Comparison of ENCODE assay signal across 8 cellular contexts in genomic region chr3:45553469-45553974, GRCh38. TPM values are rescaled to one million over a fixed set of nuclear protein-coding genes. Genes with fewer than 3 reads are reported as not detected.
DNase-seq lines count a peak whose midpoint lies in the region; ATAC-seq, FAIRE-seq and TF ChIP-seq lines count a peak whose summit lies in the region.

No MANE protein-coding gene starts in this region.

- no peaks in the 10 kb centered on the region; the same call in 1 of the 2 replicates for H3K36me3 ChIP-seq in Loucy (ENCODE audit: insufficient read depth, low read length)

- peaks cover 37% of the 10 kb centered on the region for H3K4me1 ChIP-seq in Loucy (ENCODE audit: insufficient read depth, low read length, poor library complexity, severe bottlenecking)

- H3K9ac ChIP-seq in Loucy (ENCODE audit: low read depth, low read length, poor library complexity, severe bottlenecking) = no peak overlapping the region

- no peaks in the 10 kb centered on the region for H3F3A ChIP-seq in Loucy (ENCODE audit: low read depth)

- no peaks in the 10 kb centered on the region for H4K20me1 ChIP-seq in Loucy (ENCODE audit: insufficient read depth, low read length, poor library complexity, severe bottlenecking)

- no peaks in the 10 kb centered on the region for H3K9me2 ChIP-seq in Loucy (replicated peaks; ENCODE audit: low read depth, low read length)

- peak; percentile 50 for ATAC-seq in left colon
- ATAC-seq in activated T-cell treated with anti-CD3 and anti-CD28 coated beads, Interleukin-2, amount 50 U/mL, for 4 hours = no peak
- ATAC-seq in HG03095 (IDR thresholded peaks at IDR 0.05; ENCODE audit: unreplicated experiment) = no peak

- no peaks in the 10 kb centered on the region for H3K27me3 ChIP-seq in Loucy (ENCODE audit: insufficient read depth, low read length, poor library complexity, severe bottlenecking)

- peak overlapping the region; percentile 0 for H3K4me2 ChIP-seq in Loucy (ENCODE audit: low read depth, low read length, poor library complexity, severe bottlenecking)

- H3K4me1 Mint-ChIP-seq in activated T-cell treated with anti-CD3 and anti-CD28 coated beads, Interleukin-2, amount 50 U/mL, for 4 hours (ENCODE audit: low read depth) = peaks cover 4% of the 10 kb centered on the region

- H3K4me3 Mint-ChIP-seq in activated T-cell treated with anti-CD3 and anti-CD28 coated beads, Interleukin-2, amount 50 U/mL, for 4 hours = no peak overlapping the region

- no peaks in the 10 kb centered on the region for H3K79me2 ChIP-seq in Loucy (ENCODE audit: insufficient read depth, low read length)

- intact Hi-C loops in left colon (cut with DNase I, micrococcal nuclease) = no loop called here

- TF ChIP-seq POLR2A in GM12891 (IDR thresholded peaks at IDR 0.05; ENCODE audit: low read depth, low read length) = no peak

- peak; percentile 74 for FAIRE-seq in GM12891 (lab: Jason Lieb, UNC)

- no peak overlapping the region for H2AFZ ChIP-seq in Loucy (ENCODE audit: low read length)

- no peak for TF ChIP-seq CTCF in Loucy (conservative IDR thresholded peaks at IDR 0.05; ENCODE audit: low read length)

- H3K9me3 Mint-ChIP-seq in activated T-cell treated with anti-CD3 and anti-CD28 coated beads, Interleukin-2, amount 50 U/mL, for 4 hours = no peaks in the 10 kb centered on the region

- H3K27me3 Mint-ChIP-seq in activated T-cell treated with anti-CD3 and anti-CD28 coated beads, Interleukin-2, amount 50 U/mL, for 4 hours (ENCODE audit: low read depth) = no peaks in the 10 kb centered on the region

- no peaks in the 10 kb centered on the region for H3K36me3 Mint-ChIP-seq in activated T-cell treated with anti-CD3 and anti-CD28 coated beads, Interleukin-2, amount 50 U/mL, for 4 hours (ENCODE audit: insufficient read depth)

- no peak overlapping the region for H3K4me3 ChIP-seq in Loucy (ENCODE audit: low read length, poor library complexity, severe bottlenecking)

- DNase-seq in GM12891 (ENCODE audit: insufficient read length, low spot score) (peak; percentile 41), amniotic epithelial cell (ENCODE audit: low read depth) (peak; percentile 16), left colon (peak; percentile 41 to 59), HuH-7 (ENCODE audit: low spot score) (no peak)
- DNase-seq in activated T-cell treated with anti-CD3 and anti-CD28 coated beads, Interleukin-2, amount 50 U/mL, for 4 hours = no peak
- DNase-seq in activated naive CD4-positive, alpha-beta T cell (lab: John Stamatoyannopoulos, UW) = no peak

- no peaks in the 10 kb centered on the region for H3K9me3 ChIP-seq in Loucy (ENCODE audit: insufficient read depth, low read depth, low read length)

TF ChIP-seq in GM12891, 5 proteins besides CTCF, POLR2A, EP300 and RAD21:
- TF ChIP-seq POLR2AphosphoS5 (IDR thresholded peaks at IDR 0.05; ENCODE audit: low read depth, low read length) = no peak
- TF ChIP-seq SPI1 (IDR thresholded peaks at IDR 0.05; ENCODE audit: low read depth, low read length) = peak; percentile 90

RNA-seq across cellular contexts. Expression of gene LIMD1, which starts 41.0 kb away (rescaled TPM):
- polyA plus RNA-seq in GM12891 (2012; ENCODE audit: low read depth, missing spikeins) = 13.0 TPM
- total RNA-seq in left colon = 10 to 100 TPM; 35.0 to 42.6 TPM
- total RNA-seq in activated T-cell treated with anti-CD3 and anti-CD28 coated beads, Interleukin-2, amount 50 U/mL, for 4 hours = 10 to 100 TPM; 17.9 to 18.4 (median 18.2) TPM

Comparison
In these comparisons a context has a peak if more than half of its experiments do, and no peak if none do; other contexts are left out.
1. DNase-seq: peak in GM12891 (single experiment), amniotic epithelial cell (single experiment) and left colon (2 of 2); none in activated T-cell treated with anti-CD3 and anti-CD28 coated beads, Interleukin-2, amount 50 U/mL, for 4 hours (single experiment), HuH-7 (single experiment) and activated naive CD4-positive, alpha-beta T cell (0 of 4).